17 cellular contexts compared by ENCODE assay signal in the genomic region with DNA sequence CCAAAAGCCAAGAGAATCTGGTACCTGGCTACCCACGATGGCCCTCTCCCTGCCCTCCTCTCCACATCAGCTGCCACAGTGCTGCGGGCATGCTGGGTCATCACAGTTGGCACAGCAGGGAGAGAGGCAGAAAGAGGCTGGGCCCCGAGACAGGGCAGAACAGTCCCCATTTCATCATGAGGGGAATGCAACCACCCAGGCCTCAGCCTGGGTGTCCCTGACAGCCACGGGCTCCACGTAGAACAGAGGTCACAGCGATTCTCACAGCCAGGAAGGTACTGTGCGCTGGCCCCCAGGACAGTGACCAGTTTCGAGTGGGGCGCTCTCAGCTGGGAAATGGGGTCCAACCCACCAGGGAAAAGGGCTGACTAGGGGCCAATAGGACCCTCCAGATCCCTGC. TPM values are rescaled to one million over a fixed set of nuclear protein-coding genes. Genes with fewer than 3 reads are reported as not detected.
"Had no signal": no experiment of that assay in that cellular context is flagged by ENCODE, and none has a peak within 500 bp of the region (broad histone marks: within the 10 kb centered on the region; RNA-seq: fewer than 3 reads in every experiment).

No MANE protein-coding gene starts in this region.

- H3K27ac ChIP-seq: SK-N-MC, VCaP had no signal

- DNase-seq: activated CD4-positive, alpha-beta memory T cell treated with anti-CD3 and anti-CD28 coated beads for 36 hours; activated CD4-positive, alpha-beta T cell treated with anti-CD3 and anti-CD28 coated beads, Interleukin-2, amount 10 ng/mL, durations not matched to agents 7 days and 5 days; activated CD4-positive, CD25-positive, alpha-beta regulatory T cell; activated CD8-positive, alpha-beta memory T cell treated with anti-CD3 and anti-CD28 coated beads for 24 hours; activated gamma-delta T cell treated with Interleukin-2 at 50 U/mL for 16 hours; activated naive CD4-positive, alpha-beta T cell treated with anti-CD3 and anti-CD28 coated beads, Interleukin-2, amount 10 ng/mL, durations not matched to agents 7 days and 5 days; activated naive CD8-positive, alpha-beta T cell treated with anti-CD3 and anti-CD28 coated beads for 36 hours; activated T-cell treated with anti-CD3 and anti-CD28 coated beads, Interleukin-2, amount 50 U/mL, for 72 hours; Karpas-422; NCI-H1417 treated with DMSO at 0.1 percent for 48 hours; NCI-H1694; NCI-H345; NCI-H82; RPMI8226; T-helper 1 cell had no signal

- H3K4me3 ChIP-seq: SK-N-MC had no signal

RNA-seq across cellular contexts. Expression of a gene that starts 6.3 kb away (rescaled TPM):
- total RNA-seq: activated CD4-positive, alpha-beta memory T cell treated with anti-CD3 and anti-CD28 coated beads for 36 hours had no signal
